Comparison of ENCODE assay signal across 32 cellular contexts in the genomic region with DNA sequence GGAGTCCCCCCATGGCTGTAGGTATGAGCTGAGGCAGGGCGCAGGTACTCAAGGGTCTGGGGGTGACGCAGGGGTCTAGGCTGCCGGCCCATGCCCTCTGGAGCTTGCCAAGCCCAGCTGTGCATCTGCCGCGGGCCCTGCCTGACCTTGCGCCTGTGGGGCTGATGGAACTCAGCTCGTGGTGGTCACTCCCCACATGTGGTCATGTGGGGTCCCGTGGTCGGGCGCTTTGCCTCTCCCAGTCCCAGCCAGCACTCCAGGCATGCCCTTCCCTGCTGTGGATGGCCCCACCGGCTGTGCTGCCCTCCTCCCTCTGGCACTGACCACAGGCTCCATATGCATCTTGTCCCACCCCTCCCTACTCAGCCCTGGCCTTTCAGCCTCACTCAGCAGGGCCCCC.
"Had no signal": no experiment of that assay in that cellular context is flagged by ENCODE, and none has a peak within 500 bp of the region (broad histone marks: within the 10 kb centered on the region; RNA-seq: fewer than 3 reads in every experiment).

No MANE protein-coding gene starts in this region.

- H3K4me3 Mint-ChIP-seq: effector memory CD8-positive, alpha-beta T cell; mesothelial cell of epicardium; naive thymus-derived CD8-positive, alpha-beta T cell; nephron progenitor cell; stimulated activated effector memory CD8-positive, alpha-beta T cell treated with anti-CD3 and anti-CD28 coated beads, Interleukin-12 subunit alpha, Interleukin-12 subunit beta, amount 100 ng/mL, for 72 hours had no signal

- ATAC-seq: effector memory CD8-positive, alpha-beta T cell; heart right ventricle; left cardiac atrium; left lung; mucosa of descending colon; naive thymus-derived CD8-positive, alpha-beta T cell; psoas muscle; stimulated activated effector memory CD8-positive, alpha-beta T cell treated with anti-CD3 and anti-CD28 coated beads, Interleukin-12 subunit alpha, Interleukin-12 subunit beta, amount 100 ng/mL, for 72 hours had no signal

- H3K27me3 ChIP-seq: colonic mucosa, esophagus squamous epithelium, heart right ventricle, left lung, ovary, stomach, thyroid gland had no signal

- FAIRE-seq: endometrium, islet of Langerhans, urothelium cell line had no signal

- H3K27ac ChIP-seq: colonic mucosa, esophagus squamous epithelium, heart right ventricle, left lung, ovary, psoas muscle, stomach, thyroid gland had no signal

- H3K4me3 ChIP-seq: colonic mucosa, esophagus squamous epithelium, heart right ventricle, left lung, mucosa of descending colon, ovary, psoas muscle, smooth muscle cell, stomach, thyroid gland had no signal

- H3K27ac Mint-ChIP-seq: mesothelial cell of epicardium; naive thymus-derived CD8-positive, alpha-beta T cell; nephron progenitor cell; stimulated activated effector memory CD8-positive, alpha-beta T cell treated with anti-CD3 and anti-CD28 coated beads, Interleukin-12 subunit alpha, Interleukin-12 subunit beta, amount 100 ng/mL, for 72 hours had no signal

- H3K36me3 ChIP-seq: colonic mucosa, ovary had no signal

- H3K27me3 Mint-ChIP-seq: effector memory CD8-positive, alpha-beta T cell; naive thymus-derived CD8-positive, alpha-beta T cell had no signal

- H3K4me1 ChIP-seq: colonic mucosa had no signal

- DNase-seq: colonic mucosa; effector memory CD8-positive, alpha-beta T cell; erythroblast; esophagus squamous epithelium; foreskin melanocyte; glutamatergic neuron; heart right ventricle; hippocampal formation; left cardiac atrium; left lung; mesenchymal stem cell; mucosa of descending colon; naive thymus-derived CD8-positive, alpha-beta T cell; nephron progenitor cell; occipital lobe; ovary; posterior cingulate gyrus; psoas muscle; right cardiac atrium; stimulated activated CD4-positive, alpha-beta T cell treated with anti-CD3 and anti-CD28 coated beads, Interleukin-12 subunit alpha, Interleukin-12 subunit beta, amount 100 ng/mL, for 4 hours; stimulated activated CD4-positive, alpha-beta T cell treated with anti-CD3 and anti-CD28 coated beads, Interleukin-1b, Interleukin-23, amount 100 ng/mL, for 48 hours; stimulated activated CD4-positive, alpha-beta T cell treated with anti-CD3 and anti-CD28 coated beads, Interleukin-4, amount 100 ng/mL, for 24 hours; stimulated activated naive CD4-positive, alpha-beta T cell treated with Interleukin-2 at 50 U/mL for 16 hours; stomach; thyroid gland; trophoblast cell had no signal

- H3K9me3 Mint-ChIP-seq: effector memory CD8-positive, alpha-beta T cell; mesothelial cell of epicardium; naive thymus-derived CD8-positive, alpha-beta T cell; nephron progenitor cell; stimulated activated effector memory CD8-positive, alpha-beta T cell treated with anti-CD3 and anti-CD28 coated beads, Interleukin-12 subunit alpha, Interleukin-12 subunit beta, amount 100 ng/mL, for 72 hours had no signal

- H3K4me2 ChIP-seq: smooth muscle cell had no signal

- H3K9me3 ChIP-seq: colonic mucosa, esophagus squamous epithelium, heart right ventricle, left lung, mucosa of descending colon, ovary, psoas muscle, stomach, thyroid gland had no signal
